ENCODE assay signal across 8 cellular contexts in the genomic region with DNA sequence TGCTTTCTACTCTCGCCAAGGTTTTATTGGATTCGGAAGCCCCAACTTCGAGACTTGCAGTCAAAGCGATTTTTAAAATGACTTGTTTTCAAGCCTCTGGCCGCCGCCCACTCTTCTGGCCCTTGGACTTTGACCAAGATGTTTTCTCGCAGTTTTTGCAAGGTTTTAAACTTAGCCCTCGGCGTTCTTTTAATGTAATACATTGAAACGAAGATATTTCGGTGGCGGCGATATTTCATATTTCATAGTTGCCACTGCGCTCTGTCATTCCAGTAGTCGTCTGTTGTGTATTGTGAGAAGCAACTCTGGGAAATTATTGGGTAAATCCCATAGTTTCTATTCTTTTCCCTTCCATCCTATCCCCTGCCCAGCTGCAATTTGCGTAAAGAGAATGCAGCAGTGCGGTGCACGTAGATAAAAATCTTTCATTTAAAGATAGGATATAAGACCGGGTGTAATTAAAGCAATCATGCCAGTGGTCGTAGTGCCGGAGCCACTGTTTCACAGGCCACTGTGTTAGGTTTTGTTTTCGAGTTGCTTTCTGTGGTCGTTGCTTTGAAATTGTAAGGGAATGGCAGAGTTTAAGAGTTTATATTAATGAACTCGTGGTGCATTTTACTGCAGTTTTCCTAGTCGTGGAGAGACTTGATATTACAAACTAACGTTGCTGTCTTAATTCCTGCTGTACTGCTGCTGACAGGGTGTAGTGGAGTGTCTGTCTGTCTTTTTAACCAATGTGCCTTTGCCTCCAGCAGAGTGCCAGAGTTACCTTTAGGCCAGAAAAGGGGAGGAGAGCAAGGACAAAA. TPM values are rescaled to one million over a fixed set of nuclear protein-coding genes. Genes with fewer than 3 reads are reported as not detected.
DNase-seq lines count a peak whose midpoint lies in the region; ATAC-seq and TF ChIP-seq lines count a peak whose summit lies in the region.

No MANE protein-coding gene starts in this region.

- H3K9ac ChIP-seq in rectal smooth muscle tissue (ENCODE audit: low read length) = peak overlapping the region; percentile 25

- peak overlapping the region; percentile 96 to 99 for H3K27ac ChIP-seq in right atrium auricular region
- peak overlapping the region; percentile 97 for H3K27ac ChIP-seq in rectal smooth muscle tissue (ENCODE audit: low read depth, low read length)

- in situ Hi-C loops in HAP-1 (cut with MboI; ENCODE audit: low sequenced_read_pairs) = loop anchor here (5.0 kb wide), 1 partner anchor 60 kb away; no protein-coding TSS in a partner anchor

- H3K36me3 Mint-ChIP-seq in activated naive CD8-positive, alpha-beta T cell treated with anti-CD3 and anti-CD28 coated beads, Interleukin-2, amount 50 U/mL, for 24 hours (ENCODE audit: low read depth) = peaks cover 36% of the 10 kb centered on the region

- peak; percentile 13 for ATAC-seq in activated naive CD8-positive, alpha-beta T cell treated with anti-CD3 and anti-CD28 coated beads, Interleukin-2, amount 50 U/mL, for 24 hours

- H3K4me1 Mint-ChIP-seq in activated naive CD8-positive, alpha-beta T cell treated with anti-CD3 and anti-CD28 coated beads, Interleukin-2, amount 50 U/mL, for 24 hours = peaks cover 49% of the 10 kb centered on the region

- TF ChIP-seq CTCF in right atrium auricular region (IDR thresholded peaks at IDR 0.05) = no peak

- no peaks in the 10 kb centered on the region for H3K27me3 Mint-ChIP-seq in activated naive CD8-positive, alpha-beta T cell treated with anti-CD3 and anti-CD28 coated beads, Interleukin-2, amount 50 U/mL, for 24 hours

- H3K4me3 Mint-ChIP-seq in activated naive CD8-positive, alpha-beta T cell treated with anti-CD3 and anti-CD28 coated beads, Interleukin-2, amount 50 U/mL, for 24 hours = peak overlapping the region; percentile 91

- H3K4me3 ChIP-seq in HAP-1 = peak overlapping the region; percentile 82
- H3K4me3 ChIP-seq in MG63 = peak overlapping the region; percentile 83
- peak overlapping the region; percentile 69 to 73 for H3K4me3 ChIP-seq in right atrium auricular region
- peak overlapping the region; percentile 87 for H3K4me3 ChIP-seq in rectal smooth muscle tissue (ENCODE audit: low read length)

- H3K27me3 ChIP-seq in HAP-1 (ENCODE audit: low read depth) (no peaks in the 10 kb centered on the region), MG63 (no peaks in the 10 kb centered on the region), right atrium auricular region (no peaks in the 10 kb centered on the region), rectal smooth muscle tissue (ENCODE audit: control insufficient read depth, insufficient read depth, low read length) (no peaks in the 10 kb centered on the region)

- peak overlapping the region; percentile 98 for H3K27ac Mint-ChIP-seq in activated naive CD8-positive, alpha-beta T cell treated with anti-CD3 and anti-CD28 coated beads, Interleukin-2, amount 50 U/mL, for 24 hours

- DNase-seq in NCI-H82 (lab: John Stamatoyannopoulos, UW) (peak; percentile 47), NCI-H82 treated with DMSO at 0.1 percent for 48 hours (lab: John Stamatoyannopoulos, UW; ENCODE audit: unreplicated experiment) (no peak), HAP-1 (ENCODE audit: low spot score in 2 of 2) (peak; percentile 14 to 52), MG63 (no peak), right atrium auricular region (ENCODE audit: low spot score) (no peak)
- no peak for DNase-seq in activated naive CD8-positive, alpha-beta T cell treated with anti-CD3 and anti-CD28 coated beads, Interleukin-2, amount 50 U/mL, for 24 hours
- no peak for DNase-seq in effector CD4-positive, alpha-beta T cell

- peaks cover 4% of the 10 kb centered on the region; the same call in 1 of the 2 replicates for H3K36me3 ChIP-seq in HAP-1 (replicated peaks)
- H3K36me3 ChIP-seq in MG63 = peaks cover 21% of the 10 kb centered on the region
- H3K36me3 ChIP-seq in right atrium auricular region = no peaks in the 10 kb centered on the region
- peaks cover 3% of the 10 kb centered on the region for H3K36me3 ChIP-seq in rectal smooth muscle tissue (ENCODE audit: control insufficient read depth, insufficient read depth, low read length)

- H3K9me3 ChIP-seq in HAP-1 (no peaks in the 10 kb centered on the region), MG63 (no peaks in the 10 kb centered on the region), right atrium auricular region (no peaks in the 10 kb centered on the region)

- H3K9me3 Mint-ChIP-seq in activated naive CD8-positive, alpha-beta T cell treated with anti-CD3 and anti-CD28 coated beads, Interleukin-2, amount 50 U/mL, for 24 hours = no peaks in the 10 kb centered on the region

- H3K4me1 ChIP-seq in HAP-1 = peaks cover 7% of the 10 kb centered on the region
- peaks cover 0 to 35% of the 10 kb centered on the region in 2 donors for H3K4me1 ChIP-seq in right atrium auricular region
- H3K4me1 ChIP-seq in rectal smooth muscle tissue (ENCODE audit: control insufficient read depth, insufficient read depth, low read length) = peaks cover 16% of the 10 kb centered on the region

RNA-seq across cellular contexts. Expression of a gene that starts 0.7 kb away (rescaled TPM):
- 35.5 and 130 TPM in 2 replicates for total RNA-seq in MG63 (2014; rRNA removed; shearing (Covaris generic); ENCODE audit: low replicate concordance)
- 10 to 100 TPM; 31.5 to 36.8 TPM for total RNA-seq in right atrium auricular region

RNA-seq across cellular contexts. Expression of a gene that starts 30.4 kb away (rescaled TPM):
- total RNA-seq in MG63 (2014; rRNA removed; shearing (Covaris generic); ENCODE audit: low replicate concordance) = 0.59 and 5.2 TPM in 2 replicates
- 1 to 10 TPM; 3.6 to 9.1 TPM for total RNA-seq in right atrium auricular region

Comparison
In these comparisons a context has a peak if more than half of its experiments do, and no peak if none do; other contexts are left out.
1. DNase-seq: peak in NCI-H82 (single experiment) and HAP-1 (2 of 2); none in NCI-H82 treated with DMSO at 0.1 percent for 48 hours (single experiment), MG63 (single experiment), activated naive CD8-positive, alpha-beta T cell treated with anti-CD3 and anti-CD28 coated beads, Interleukin-2, amount 50 U/mL, for 24 hours (single experiment), right atrium auricular region (single experiment) and effector CD4-positive, alpha-beta T cell (single experiment).
2. Peak in every context shown above with its lines, with median percentiles within 50 percentile points of each other: H3K4me3 ChIP-seq.